ENCODE assay signal across 8 cellular contexts in genomic region chr14:68815288-68816182, GRCh38. TPM values are rescaled to one million over a fixed set of nuclear protein-coding genes. Genes with fewer than 3 reads are reported as not detected.
DNase-seq lines count a peak whose midpoint lies in the region; ATAC-seq and TF ChIP-seq lines count a peak whose summit lies in the region.

No MANE protein-coding gene starts in this region.

- H3K4me2 ChIP-seq in skeletal muscle satellite cell (ENCODE audit: low read length): peak overlapping the region; percentile 87

- peak overlapping the region; percentile 51 for H3K4me3 ChIP-seq in WI38 (ENCODE audit: low read depth, low read length)
- H3K4me3 ChIP-seq in skeletal muscle satellite cell (ENCODE audit: low read length): peak overlapping the region; percentile 70

- H3K4me1 ChIP-seq in skeletal muscle satellite cell (ENCODE audit: control insufficient read depth, insufficient read depth, low read length): peaks cover 30% of the 10 kb centered on the region

- H3K36me3 ChIP-seq in skeletal muscle satellite cell (ENCODE audit: insufficient read depth, low read length): no peaks in the 10 kb centered on the region

- no peaks in the 10 kb centered on the region for H3K9me3 ChIP-seq in skeletal muscle satellite cell (replicated peaks; ENCODE audit: low read length)

- TF ChIP-seq POLR2A in erythroblast (IDR thresholded peaks at IDR 0.05; ENCODE audit: low read length): no peak

- no peaks in the 10 kb centered on the region for H3K36me3 Mint-ChIP-seq in stimulated activated naive CD8-positive, alpha-beta T cell treated with anti-CD3 and anti-CD28 coated beads, Interleukin-15, Interleukin-2, amounts not matched to agents 100 ng/mL and 50 ng/mL, for 24 hours (ENCODE audit: low read depth)
- H3K36me3 Mint-ChIP-seq in glutamatergic neuron (ENCODE audit: unreplicated experiment): no peaks in the 10 kb centered on the region

- H3K27ac Mint-ChIP-seq in stimulated activated naive CD8-positive, alpha-beta T cell treated with anti-CD3 and anti-CD28 coated beads, Interleukin-15, Interleukin-2, amounts not matched to agents 100 ng/mL and 50 ng/mL, for 24 hours: peak overlapping the region; percentile 96
- H3K27ac Mint-ChIP-seq in glutamatergic neuron (ENCODE audit: unreplicated experiment): no peak overlapping the region

- TF ChIP-seq CTCF in WI38 (IDR thresholded peaks at IDR 0.05; ENCODE audit: low read depth, low read length): no peak
- no peak for TF ChIP-seq CTCF in glutamatergic neuron (IDR thresholded peaks at IDR 0.05; ENCODE audit: partially characterized antibody, unreplicated experiment)

- ATAC-seq in stimulated activated naive CD8-positive, alpha-beta T cell treated with anti-CD3 and anti-CD28 coated beads, Interleukin-15, Interleukin-2, amounts not matched to agents 100 U/mL and 50 U/mL, for 24 hours: no peak
- ATAC-seq in GM18520 (IDR thresholded peaks at IDR 0.05; ENCODE audit: unreplicated experiment): no peak

- H3K27me3 ChIP-seq in skeletal muscle satellite cell (ENCODE audit: control insufficient read depth, insufficient read depth, low read length): no peaks in the 10 kb centered on the region

- peaks cover 79% of the 10 kb centered on the region for H3K4me1 Mint-ChIP-seq in stimulated activated naive CD8-positive, alpha-beta T cell treated with anti-CD3 and anti-CD28 coated beads, Interleukin-15, Interleukin-2, amounts not matched to agents 100 ng/mL and 50 ng/mL, for 24 hours (ENCODE audit: low read depth)
- peaks cover 16% of the 10 kb centered on the region for H3K4me1 Mint-ChIP-seq in glutamatergic neuron (ENCODE audit: low read depth, unreplicated experiment)

- peak overlapping the region; percentile 85 for H3K4me3 Mint-ChIP-seq in stimulated activated naive CD8-positive, alpha-beta T cell treated with anti-CD3 and anti-CD28 coated beads, Interleukin-15, Interleukin-2, amounts not matched to agents 100 ng/mL and 50 ng/mL, for 24 hours
- peak overlapping the region; percentile 13 for H3K4me3 Mint-ChIP-seq in glutamatergic neuron (ENCODE audit: unreplicated experiment)

- H3K9me3 Mint-ChIP-seq in stimulated activated naive CD8-positive, alpha-beta T cell treated with anti-CD3 and anti-CD28 coated beads, Interleukin-15, Interleukin-2, amounts not matched to agents 100 ng/mL and 50 ng/mL, for 24 hours: no peaks in the 10 kb centered on the region
- H3K9me3 Mint-ChIP-seq in glutamatergic neuron (ENCODE audit: unreplicated experiment): peaks cover 4% of the 10 kb centered on the region

- peak overlapping the region; percentile 90 for H3K9ac ChIP-seq in skeletal muscle satellite cell (ENCODE audit: low read depth, low read length)

- no peak for DNase-seq in stimulated activated naive CD8-positive, alpha-beta T cell treated with anti-CD3 and anti-CD28 coated beads, Interleukin-15, Interleukin-2, amounts not matched to agents 100 U/mL and 50 U/mL, for 24 hours
- DNase-seq in glutamatergic neuron (no peak), NCI-H1105 (lab: John Stamatoyannopoulos, UW) (no peak), erythroblast (lab: John Stamatoyannopoulos, UW) (no peak)

- H3K27me3 Mint-ChIP-seq in stimulated activated naive CD8-positive, alpha-beta T cell treated with anti-CD3 and anti-CD28 coated beads, Interleukin-15, Interleukin-2, amounts not matched to agents 100 ng/mL and 50 ng/mL, for 24 hours: no peaks in the 10 kb centered on the region
- H3K27me3 Mint-ChIP-seq in glutamatergic neuron (ENCODE audit: unreplicated experiment): peaks cover 5% of the 10 kb centered on the region

RNA-seq across cellular contexts. Expression of gene ZFP36L1, which starts 22.7 kb away (rescaled TPM):
- total RNA-seq in glutamatergic neuron (ENCODE audit: unreplicated experiment): 2.7 TPM
- total RNA-seq in skeletal muscle satellite cell (2012; rRNA removed): 97.0 and 105 TPM in 2 replicates
